ENCODE assay signal across 13 cellular contexts in the genomic region with DNA sequence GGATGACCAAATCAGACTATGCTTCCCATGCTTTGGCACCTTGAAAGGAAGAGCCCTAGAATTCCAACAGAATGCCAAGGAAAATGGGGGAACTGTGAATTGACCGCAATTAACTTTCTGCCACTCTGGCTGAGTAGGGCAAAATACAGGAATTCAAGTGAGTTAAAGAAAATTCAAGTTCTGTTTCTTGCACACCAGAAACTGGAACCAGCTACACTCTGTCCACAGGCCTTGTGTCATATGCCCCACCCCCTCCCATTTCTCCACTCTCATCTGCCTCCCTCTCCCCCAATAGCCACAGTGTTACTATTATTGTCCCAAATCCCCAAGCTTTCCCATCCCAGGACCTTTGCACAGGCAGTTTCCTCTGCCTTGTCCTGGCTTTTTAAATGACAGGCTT. TPM values are rescaled to one million over a fixed set of nuclear protein-coding genes. Genes with fewer than 3 reads are reported as not detected.
DNase-seq lines count a peak whose midpoint lies in the region; ATAC-seq and TF ChIP-seq lines count a peak whose summit lies in the region.
"Had no signal": no experiment of that assay in that cellular context is flagged by ENCODE, and none has a peak within 500 bp of the region (broad histone marks: within the 10 kb centered on the region; RNA-seq: fewer than 3 reads in every experiment).

No MANE protein-coding gene starts in this region.

- peaks cover 23 to 24% of the 10 kb centered on the region in 2 experiments for H3K36me3 ChIP-seq in SK-N-SH (replicated peaks in 1 of 2; ENCODE audit: control insufficient read depth in 1 of 2, insufficient read depth in 2 of 2, low read length in 1 of 2)

- peaks cover 26% of the 10 kb centered on the region for H3F3A ChIP-seq in SK-N-SH (replicated peaks; ENCODE audit: insufficient read depth)

- H3K9me3 Mint-ChIP-seq in dendritic cell treated with granulocyte-macrophage colony-stimulating factor and Interleukin-4, amounts not matched to agents 40 ng/mL and 50 ng/mL, for 4 days: no peaks in the 10 kb centered on the region
- H3K9me3 Mint-ChIP-seq in stimulated activated effector memory CD8-positive, alpha-beta T cell treated with anti-CD3 and anti-CD28 coated beads, Interleukin-12 subunit alpha, Interleukin-12 subunit beta, amount 100 ng/mL, for 72 hours: no peaks in the 10 kb centered on the region

- no peaks in the 10 kb centered on the region for H3K9me2 ChIP-seq in SK-N-SH

- intact Hi-C loops in dendritic cell treated with granulocyte-macrophage colony-stimulating factor and Interleukin-4, amounts not matched to agents 40 ng/mL and 50 ng/mL, for 4 days (cut with micrococcal nuclease): loop anchor here (5.0 kb wide), 1 partner anchor 32 kb away; no protein-coding TSS in a partner anchor

- no peak overlapping the region for H3K9ac ChIP-seq in SK-N-SH

- H3K9me3 ChIP-seq in SK-N-SH: no peaks in the 10 kb centered on the region

- no peak for DNase-seq in SK-N-SH
- DNase-seq in MV-4-11 (lab: John Stamatoyannopoulos, UW): peak; percentile 53
- DNase-seq in stimulated activated effector memory CD8-positive, alpha-beta T cell treated with anti-CD3 and anti-CD28 coated beads, Interleukin-12 subunit alpha, Interleukin-12 subunit beta, amount 100 ng/mL, for 72 hours (ENCODE audit: low spot score in 2 of 2): no peak
- no peak for DNase-seq in inferior parietal cortex (ENCODE audit: extremely low spot score)
- no peak for DNase-seq in DMS114 treated with DMSO at 0.1 percent for 48 hours (lab: John Stamatoyannopoulos, UW; ENCODE audit: unreplicated experiment)
- DNase-seq: 8988T, DMS53, NCI-H748 treated with DMSO at 0.1 percent for 48 hours, small intestine, SW 1271 had no signal

- H3K4me3 ChIP-seq in SK-N-SH (ENCODE audit: low read depth in 2 of 2, low read length in 1 of 2): no peak overlapping the region

- H2AFZ ChIP-seq in SK-N-SH (ENCODE audit: low read depth): no peak overlapping the region

- peaks cover 16 to 17% of the 10 kb centered on the region in 2 experiments for H3K4me1 ChIP-seq in SK-N-SH (ENCODE audit: control insufficient read depth in 1 of 2, insufficient read depth in 2 of 2, low read depth in 1 of 2, low read length in 1 of 2)

- CTCF ChIA-PET in SK-N-SH (lab: Yijun Ruan, JAX): interaction anchor here (2.0 to 2.7 kb wide), 2 partner anchors 47 to 241 kb away, joined by 7 to 9 read pairs; partner anchors contain the start of gene TRAPPC3

- H3K27ac Mint-ChIP-seq in dendritic cell treated with granulocyte-macrophage colony-stimulating factor and Interleukin-4, amounts not matched to agents 40 ng/mL and 50 ng/mL, for 4 days: peak overlapping the region; percentile 100
- H3K27ac Mint-ChIP-seq in stimulated activated effector memory CD8-positive, alpha-beta T cell treated with anti-CD3 and anti-CD28 coated beads, Interleukin-12 subunit alpha, Interleukin-12 subunit beta, amount 100 ng/mL, for 72 hours: peak overlapping the region; percentile 72

- H3K4me3 Mint-ChIP-seq in dendritic cell treated with granulocyte-macrophage colony-stimulating factor and Interleukin-4, amounts not matched to agents 40 ng/mL and 50 ng/mL, for 4 days: no peak overlapping the region
- H3K4me3 Mint-ChIP-seq in stimulated activated effector memory CD8-positive, alpha-beta T cell treated with anti-CD3 and anti-CD28 coated beads, Interleukin-12 subunit alpha, Interleukin-12 subunit beta, amount 100 ng/mL, for 72 hours: no peak overlapping the region

- H3K27me3 Mint-ChIP-seq in dendritic cell treated with granulocyte-macrophage colony-stimulating factor and Interleukin-4, amounts not matched to agents 40 ng/mL and 50 ng/mL, for 4 days: no peaks in the 10 kb centered on the region

- peaks cover 21% of the 10 kb centered on the region for H3K79me2 ChIP-seq in SK-N-SH (ENCODE audit: insufficient read depth)

- no peak for TF ChIP-seq CTCF in SK-N-SH (IDR thresholded peaks at IDR 0.05)

- H3K4me1 Mint-ChIP-seq in dendritic cell treated with granulocyte-macrophage colony-stimulating factor and Interleukin-4, amounts not matched to agents 40 ng/mL and 50 ng/mL, for 4 days (ENCODE audit: low read depth): peaks cover 54% of the 10 kb centered on the region
- peaks cover 30% of the 10 kb centered on the region for H3K4me1 Mint-ChIP-seq in stimulated activated effector memory CD8-positive, alpha-beta T cell treated with anti-CD3 and anti-CD28 coated beads, Interleukin-12 subunit alpha, Interleukin-12 subunit beta, amount 100 ng/mL, for 72 hours

- POLR2A ChIA-PET in SK-N-SH (lab: Yijun Ruan, JAX): no interaction called here

- no peak for TF ChIP-seq RAD21 in SK-N-SH (IDR thresholded peaks at IDR 0.05; ENCODE audit: low read length)

- no peak for TF ChIP-seq EP300 in SK-N-SH (IDR thresholded peaks at IDR 0.05; ENCODE audit: borderline replicate concordance in 1 of 2, low read depth in 1 of 2, low read length in 1 of 2)

- H3K4me2 ChIP-seq in SK-N-SH: no peak overlapping the region

- H3K27ac ChIP-seq in SK-N-SH (ENCODE audit: low read depth in 2 of 2, low read length in 1 of 2): peak overlapping the region; percentile 2 to 99; a peak in 1 of 4 replicates

- ATAC-seq in SK-N-SH treated with all-trans-retinoic acid at 6 μM for 48 hours (no peak), HG02970 (IDR thresholded peaks at IDR 0.05; ENCODE audit: low FRiP score, unreplicated experiment) (no peak)
- no peak for ATAC-seq in stimulated activated effector memory CD8-positive, alpha-beta T cell treated with anti-CD3 and anti-CD28 coated beads, Interleukin-12 subunit alpha, Interleukin-12 subunit beta, amount 100 ng/mL, for 72 hours

- WGBS in SK-N-SH (ENCODE audit: low lambda C conversion rate): 100% methylated on average over 1 of the region's 1 CpG

- peaks cover 62% of the 10 kb centered on the region for H3K36me3 Mint-ChIP-seq in dendritic cell treated with granulocyte-macrophage colony-stimulating factor and Interleukin-4, amounts not matched to agents 40 ng/mL and 50 ng/mL, for 4 days (ENCODE audit: low read depth)
- peaks cover 74% of the 10 kb centered on the region for H3K36me3 Mint-ChIP-seq in stimulated activated effector memory CD8-positive, alpha-beta T cell treated with anti-CD3 and anti-CD28 coated beads, Interleukin-12 subunit alpha, Interleukin-12 subunit beta, amount 100 ng/mL, for 72 hours

- no peaks in the 10 kb centered on the region for H3K27me3 ChIP-seq in SK-N-SH (ENCODE audit: insufficient read depth)

- H4K20me1 ChIP-seq in SK-N-SH (ENCODE audit: insufficient read depth): peaks cover under 1% of the 10 kb centered on the region

TF ChIP-seq in SK-N-SH, 30 proteins besides CTCF, POLR2A, EP300 and RAD21:
- no peak for TF ChIP-seq MAX (IDR thresholded peaks at IDR 0.05; ENCODE audit: low read depth)
- no peak for TF ChIP-seq EZH2phosphoT487 (IDR thresholded peaks at IDR 0.05; ENCODE audit: borderline replicate concordance, low read depth)

TF ChIP-seq in SK-N-SH treated with all-trans-retinoic acid at 6 μM for 48 hours, 23 proteins besides CTCF, POLR2A, EP300 and RAD21:
- TF ChIP-seq ZNF8 (CRISPR knock-in tag; IDR thresholded peaks at IDR 0.05) (no peak), BACH2 (CRISPR knock-in tag; IDR thresholded peaks at IDR 0.05; ENCODE audit: borderline replicate concordance) (no peak), ZFP3 (CRISPR knock-in tag; IDR thresholded peaks at IDR 0.05) (no peak), CSDC2 (CRISPR knock-in tag; IDR thresholded peaks at IDR 0.05) (no peak), TCF4 (CRISPR knock-in tag; IDR thresholded peaks at IDR 0.05; ENCODE audit: borderline replicate concordance) (no peak), ARNTL (CRISPR knock-in tag; IDR thresholded peaks at IDR 0.05; ENCODE audit: borderline replicate concordance, low read depth) (no peak)

RNA-seq across cellular contexts. Expression of gene STK40, which starts 4.2 kb away (rescaled TPM):
- 39.0 and 43.3 TPM in 2 replicates for polyA plus RNA-seq in SK-N-SH (2012; rRNA removed)
- polyA plus RNA-seq in SK-N-SH (2012; cell fraction: cytosol; rRNA removed): 26.2 and 35.3 TPM in 2 replicates
- 56.9 and 65.1 TPM in 2 replicates for polyA plus RNA-seq in SK-N-SH (2012; cell fraction: nucleus; rRNA removed)

RNA-seq across cellular contexts. Expression of gene LSM10, which starts 7.7 kb away (rescaled TPM):
- polyA plus RNA-seq in SK-N-SH (2012; rRNA removed): 87.5 and 96.8 TPM in 2 replicates
- 64.7 and 79.1 TPM in 2 replicates for polyA plus RNA-seq in SK-N-SH (2012; cell fraction: cytosol; rRNA removed)
- 40.1 and 40.2 TPM in 2 replicates for polyA plus RNA-seq in SK-N-SH (2012; cell fraction: nucleus; rRNA removed)
